ENCODE assay signal across 1 cellular context in genomic region chr6:129882510-129883023, GRCh38.
TF ChIP-seq lines count a peak whose summit lies in the region.

No MANE protein-coding gene starts in this region.

TF ChIP-seq in WTC11, 78 proteins besides CTCF, POLR2A, EP300 and RAD21 (continued from another document):
- TF ChIP-seq ZBTB21 (CRISPR knock-in tag; IDR thresholded peaks at IDR 0.05; ENCODE audit: borderline replicate concordance) (no peak), ELF4 (CRISPR knock-in tag; IDR thresholded peaks at IDR 0.05; ENCODE audit: low read depth) (no peak), ZNF425 (CRISPR knock-in tag; conservative IDR thresholded peaks at IDR 0.05) (no peak), NFATC4 (CRISPR knock-in tag; IDR thresholded peaks at IDR 0.05) (no peak)
- TF ChIP-seq, protein P1, sequence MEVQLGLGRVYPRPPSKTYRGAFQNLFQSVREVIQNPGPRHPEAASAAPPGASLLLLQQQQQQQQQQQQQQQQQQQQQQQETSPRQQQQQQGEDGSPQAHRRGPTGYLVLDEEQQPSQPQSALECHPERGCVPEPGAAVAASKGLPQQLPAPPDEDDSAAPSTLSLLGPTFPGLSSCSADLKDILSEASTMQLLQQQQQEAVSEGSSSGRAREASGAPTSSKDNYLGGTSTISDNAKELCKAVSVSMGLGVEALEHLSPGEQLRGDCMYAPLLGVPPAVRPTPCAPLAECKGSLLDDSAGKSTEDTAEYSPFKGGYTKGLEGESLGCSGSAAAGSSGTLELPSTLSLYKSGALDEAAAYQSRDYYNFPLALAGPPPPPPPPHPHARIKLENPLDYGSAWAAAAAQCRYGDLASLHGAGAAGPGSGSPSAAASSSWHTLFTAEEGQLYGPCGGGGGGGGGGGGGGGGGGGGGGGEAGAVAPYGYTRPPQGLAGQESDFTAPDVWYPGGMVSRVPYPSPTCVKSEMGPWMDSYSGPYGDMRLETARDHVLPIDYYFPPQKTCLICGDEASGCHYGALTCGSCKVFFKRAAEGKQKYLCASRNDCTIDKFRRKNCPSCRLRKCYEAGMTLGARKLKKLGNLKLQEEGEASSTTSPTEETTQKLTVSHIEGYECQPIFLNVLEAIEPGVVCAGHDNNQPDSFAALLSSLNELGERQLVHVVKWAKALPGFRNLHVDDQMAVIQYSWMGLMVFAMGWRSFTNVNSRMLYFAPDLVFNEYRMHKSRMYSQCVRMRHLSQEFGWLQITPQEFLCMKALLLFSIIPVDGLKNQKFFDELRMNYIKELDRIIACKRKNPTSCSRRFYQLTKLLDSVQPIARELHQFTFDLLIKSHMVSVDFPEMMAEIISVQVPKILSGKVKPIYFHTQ (CRISPR knock-in tag; IDR thresholded peaks at IDR 0.05): no peak
- TF ChIP-seq, protein P2, sequence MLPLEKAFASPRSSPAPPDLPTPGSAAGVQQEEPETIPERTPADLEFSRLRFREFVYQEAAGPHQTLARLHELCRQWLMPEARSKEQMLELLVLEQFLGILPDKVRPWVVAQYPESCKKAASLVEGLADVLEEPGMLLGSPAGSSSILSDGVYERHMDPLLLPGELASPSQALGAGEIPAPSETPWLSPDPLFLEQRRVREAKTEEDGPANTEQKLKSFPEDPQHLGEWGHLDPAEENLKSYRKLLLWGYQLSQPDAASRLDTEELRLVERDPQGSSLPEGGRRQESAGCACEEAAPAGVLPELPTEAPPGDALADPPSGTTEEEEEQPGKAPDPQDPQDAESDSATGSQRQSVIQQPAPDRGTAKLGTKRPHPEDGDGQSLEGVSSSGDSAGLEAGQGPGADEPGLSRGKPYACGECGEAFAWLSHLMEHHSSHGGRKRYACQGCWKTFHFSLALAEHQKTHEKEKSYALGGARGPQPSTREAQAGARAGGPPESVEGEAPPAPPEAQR (CRISPR knock-in tag; IDR thresholded peaks at IDR 0.05): no peak
